Comparison of ENCODE assay signal across 8 cellular contexts in genomic region chr2:156538083-156538504, GRCh38.
DNase-seq lines count a peak whose midpoint lies in the region; ATAC-seq, FAIRE-seq and TF ChIP-seq lines count a peak whose summit lies in the region.
"Had no signal": no experiment of that assay in that cellular context is flagged by ENCODE, and none has a peak within 500 bp of the region (broad histone marks: within the 10 kb centered on the region; RNA-seq: fewer than 3 reads in every experiment).

No MANE protein-coding gene starts in this region.

- H3K4me1 Mint-ChIP-seq in stimulated activated memory B cell treated with anti-CD40 and anti-IgM and Interleukin-4, amounts not matched to agents 10 μg/mL and 1 μg/mL and 100 μg/mL, for 72 hours, result peaks cover 33% of the 10 kb centered on the region

- peaks cover 11% of the 10 kb centered on the region for H3K36me3 Mint-ChIP-seq in stimulated activated memory B cell treated with anti-CD40 and anti-IgM and Interleukin-4, amounts not matched to agents 10 μg/mL and 1 μg/mL and 100 μg/mL, for 72 hours

- H3K27me3 Mint-ChIP-seq in stimulated activated memory B cell treated with anti-CD40 and anti-IgM and Interleukin-4, amounts not matched to agents 10 μg/mL and 1 μg/mL and 100 μg/mL, for 72 hours, result no peaks in the 10 kb centered on the region

- no peak overlapping the region for H3K4me3 ChIP-seq in lower leg skin (ENCODE audit: low read depth, poor library complexity, severe bottlenecking)
- H3K4me3 ChIP-seq: SK-N-MC had no signal

- H3K27ac Mint-ChIP-seq in stimulated activated memory B cell treated with anti-CD40 and anti-IgM and Interleukin-4, amounts not matched to agents 10 μg/mL and 1 μg/mL and 100 μg/mL, for 72 hours, result peak overlapping the region; percentile 90

- DNase-seq in MV-4-11 (lab: John Stamatoyannopoulos, UW) (peak; percentile 0), frontal cortex (ENCODE audit: low spot score in 2 of 2) (no peak), lower leg skin (ENCODE audit: low spot score in 2 of 2) (no peak), NCI-H82 (lab: John Stamatoyannopoulos, UW) (no peak)

- 65 to 72% methylated on average over 2 of the region's 2 CpGs for WGBS in lower leg skin, 2 donors

- no peak for TF ChIP-seq CTCF in lower leg skin (IDR thresholded peaks at IDR 0.05)

- FAIRE-seq in frontal cortex (lab: Jason Lieb, UNC), result no peak

- no peaks in the 10 kb centered on the region for H3K9me3 Mint-ChIP-seq in stimulated activated memory B cell treated with anti-CD40 and anti-IgM and Interleukin-4, amounts not matched to agents 10 μg/mL and 1 μg/mL and 100 μg/mL, for 72 hours

- ATAC-seq in GM19372 (IDR thresholded peaks at IDR 0.05; ENCODE audit: low read depth, unreplicated experiment) (peak; percentile 54), HG02840 (IDR thresholded peaks at IDR 0.05; ENCODE audit: low FRiP score, unreplicated experiment) (peak; percentile 51)
- ATAC-seq in stimulated activated memory B cell treated with anti-CD40 and anti-IgM and Interleukin-4, amounts not matched to agents 10 μg/mL and 1 μg/mL and 100 μg/mL, for 72 hours, result peak; percentile 84

- peak overlapping the region; percentile 24 for H3K4me3 Mint-ChIP-seq in stimulated activated memory B cell treated with anti-CD40 and anti-IgM and Interleukin-4, amounts not matched to agents 10 μg/mL and 1 μg/mL and 100 μg/mL, for 72 hours

- no peak for TF ChIP-seq POLR2A in lower leg skin (IDR thresholded peaks at IDR 0.05)

- intact Hi-C loops in lower leg skin (cut with DNase I; ENCODE audit: low total_unique reads), result no loop called here
